In the genomic region with DNA sequence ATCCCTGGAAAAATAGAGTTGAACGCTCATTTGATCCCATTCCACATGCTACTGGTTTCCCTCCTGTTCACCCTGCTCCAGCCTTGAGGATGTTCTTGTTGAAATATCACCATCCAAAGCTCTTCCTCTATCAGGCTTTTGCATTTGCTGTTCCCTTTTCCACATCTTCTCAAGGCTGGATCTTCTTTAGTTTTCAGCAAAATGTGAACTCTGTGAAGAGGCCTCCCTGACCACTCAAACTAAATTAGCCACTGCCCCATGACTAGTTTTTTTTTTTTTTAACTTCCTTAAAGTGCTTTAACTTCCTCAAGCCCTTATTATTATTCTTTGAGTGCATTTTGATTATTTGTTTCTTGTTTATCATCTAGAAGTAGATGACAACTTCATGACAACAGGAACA, we compare ENCODE assay signal across 4 cellular contexts.
DNase-seq lines count a peak whose midpoint lies in the region; ATAC-seq and TF ChIP-seq lines count a peak whose summit lies in the region.
"Not testable (repeated sequence)": the region's sequence is repeated elsewhere in the genome, so short reads cannot be mapped to it uniquely, and the experiment has no call there.

No MANE protein-coding gene starts in this region.

- POLR2A ChIA-PET in naive thymus-derived CD4-positive, alpha-beta T cell (lab: Charles Lee): not testable (repeated sequence)

- H3K27ac Mint-ChIP-seq in CD14-positive monocyte: peak overlapping the region; percentile 89 to 99 (median 91)
- H3K27ac Mint-ChIP-seq in naive thymus-derived CD4-positive, alpha-beta T cell: not testable (repeated sequence)

- H3K27me3 Mint-ChIP-seq in CD14-positive monocyte (ENCODE audit: low read depth in 3 of 3); naive thymus-derived CD4-positive, alpha-beta T cell: not testable (repeated sequence)

- not testable (repeated sequence) for H3K27me3 ChIP-seq in naive thymus-derived CD4-positive, alpha-beta T cell (ENCODE audit: control insufficient read depth in 2 of 2, insufficient read depth in 2 of 2, low read length in 2 of 2); neutrophil; upper lobe of right lung

- not testable (repeated sequence) for TF ChIP-seq CTCF in CD14-positive monocyte (IDR thresholded peaks at IDR 0.05); neutrophil (IDR thresholded peaks at IDR 0.05); upper lobe of right lung (IDR thresholded peaks at IDR 0.05)

- CTCF ChIA-PET in naive thymus-derived CD4-positive, alpha-beta T cell (lab: Charles Lee): not testable (repeated sequence)

- not testable (repeated sequence) for H3K27ac ChIP-seq in naive thymus-derived CD4-positive, alpha-beta T cell (ENCODE audit: low read depth, low read length); upper lobe of right lung
- peak overlapping the region; percentile 76 for H3K27ac ChIP-seq in neutrophil

- not testable (repeated sequence) for H3K4me1 ChIP-seq in naive thymus-derived CD4-positive, alpha-beta T cell (ENCODE audit: control insufficient read depth in 2 of 2, insufficient read depth in 2 of 2, low read length in 2 of 2); upper lobe of right lung
- H3K4me1 ChIP-seq in neutrophil (ENCODE audit: control insufficient read depth in 1 of 2, insufficient read depth in 1 of 2, low read depth in 1 of 2, low read length in 1 of 2): peaks cover 10 to 15% of the 10 kb centered on the region in 2 experiments

- H3K9me3 ChIP-seq in naive thymus-derived CD4-positive, alpha-beta T cell (ENCODE audit: control insufficient read depth in 2 of 3, low read length in 3 of 3); neutrophil; upper lobe of right lung: not testable (repeated sequence)

- H3K4me3 ChIP-seq in naive thymus-derived CD4-positive, alpha-beta T cell (ENCODE audit: low read length); neutrophil (ENCODE audit: low read depth in 1 of 2, low read length in 1 of 2); upper lobe of right lung: not testable (repeated sequence)

- H3K4me1 Mint-ChIP-seq in CD14-positive monocyte; naive thymus-derived CD4-positive, alpha-beta T cell: not testable (repeated sequence)

- DNase-seq in CD14-positive monocyte (ENCODE audit: low spot score); naive thymus-derived CD4-positive, alpha-beta T cell; upper lobe of right lung: not testable (repeated sequence)

- not testable (repeated sequence) for H3K9me3 Mint-ChIP-seq in CD14-positive monocyte; naive thymus-derived CD4-positive, alpha-beta T cell

- not testable (repeated sequence) for H3K36me3 ChIP-seq in naive thymus-derived CD4-positive, alpha-beta T cell (ENCODE audit: control insufficient read depth in 2 of 3, insufficient read depth in 3 of 3, low read length in 3 of 3); neutrophil; upper lobe of right lung

- intact Hi-C loops in CD14-positive monocyte (cut with micrococcal nuclease); naive thymus-derived CD4-positive, alpha-beta T cell (cut with micrococcal nuclease); upper lobe of right lung (cut with DNase I): not testable (repeated sequence)

- H3K4me3 Mint-ChIP-seq in CD14-positive monocyte; naive thymus-derived CD4-positive, alpha-beta T cell: not testable (repeated sequence)

- ATAC-seq in naive thymus-derived CD4-positive, alpha-beta T cell: peak; percentile 60
- peak; percentile 53 for ATAC-seq in upper lobe of right lung

- not testable (repeated sequence) for H3K36me3 Mint-ChIP-seq in CD14-positive monocyte; naive thymus-derived CD4-positive, alpha-beta T cell
